ENCODE assay signal across 21 cellular contexts in genomic region chr4:141905751-141906150, GRCh38.
DNase-seq lines count a peak whose midpoint lies in the region; ATAC-seq and TF ChIP-seq lines count a peak whose summit lies in the region.
"Had no signal": no experiment of that assay in that cellular context is flagged by ENCODE, and none has a peak within 500 bp of the region (broad histone marks: within the 10 kb centered on the region; RNA-seq: fewer than 3 reads in every experiment).

No MANE protein-coding gene starts in this region.

- H3K27me3 Mint-ChIP-seq in activated naive CD4-positive, alpha-beta T cell treated with anti-CD3 and anti-CD28 coated beads, Interleukin-2, amount 10 ng/mL, durations not matched to agents 7 days and 5 days: no peaks in the 10 kb centered on the region
- H3K27me3 Mint-ChIP-seq: IgD-negative memory B cell had no signal

- H3K4me3 ChIP-seq in choroid plexus epithelial cell (ENCODE audit: low read depth, low read length) (no peak overlapping the region), heart left ventricle (no peak overlapping the region), vagina (no peak overlapping the region)
- H3K4me3 ChIP-seq: gastrocnemius medialis had no signal

- H3K27me3 ChIP-seq in heart left ventricle: no peaks in the 10 kb centered on the region
- no peaks in the 10 kb centered on the region for H3K27me3 ChIP-seq in vagina
- H3K27me3 ChIP-seq: BE2C, gastrocnemius medialis had no signal

- H3K36me3 Mint-ChIP-seq in activated naive CD4-positive, alpha-beta T cell treated with anti-CD3 and anti-CD28 coated beads, Interleukin-2, amount 10 ng/mL, durations not matched to agents 7 days and 5 days: no peaks in the 10 kb centered on the region
- H3K36me3 Mint-ChIP-seq: activated naive CD4-positive, alpha-beta T cell treated with anti-CD3 and anti-CD28 coated beads, Interleukin-2, amount 50 U/mL, for 72 hours; IgD-negative memory B cell; immature natural killer cell had no signal

- no peaks in the 10 kb centered on the region for H3K9me3 Mint-ChIP-seq in activated naive CD4-positive, alpha-beta T cell treated with anti-CD3 and anti-CD28 coated beads, Interleukin-2, amount 10 ng/mL, durations not matched to agents 7 days and 5 days
- H3K9me3 Mint-ChIP-seq: activated naive CD4-positive, alpha-beta T cell treated with anti-CD3 and anti-CD28 coated beads, Interleukin-2, amount 50 U/mL, for 72 hours; effector memory CD8-positive, alpha-beta T cell; IgD-negative memory B cell had no signal

- H3K4me1 Mint-ChIP-seq in activated naive CD4-positive, alpha-beta T cell treated with anti-CD3 and anti-CD28 coated beads, Interleukin-2, amount 10 ng/mL, durations not matched to agents 7 days and 5 days: no peaks in the 10 kb centered on the region
- H3K4me1 Mint-ChIP-seq: IgD-negative memory B cell, immature natural killer cell had no signal

- ATAC-seq in heart left ventricle (no peak), HG02970 (IDR thresholded peaks at IDR 0.05; ENCODE audit: low FRiP score, unreplicated experiment) (no peak)
- ATAC-seq: activated naive CD4-positive, alpha-beta T cell treated with anti-CD3 and anti-CD28 coated beads, Interleukin-2, amount 50 U/mL, for 72 hours; effector memory CD8-positive, alpha-beta T cell; gastrocnemius medialis; stimulated activated naive CD8-positive, alpha-beta T cell treated with anti-CD3 and anti-CD28 coated beads, Interleukin-15, Interleukin-2, amounts not matched to agents 100 U/mL and 50 U/mL, for 24 hours had no signal

- no peak overlapping the region for H3K27ac ChIP-seq in heart left ventricle
- H3K27ac ChIP-seq in vagina: no peak overlapping the region
- H3K27ac ChIP-seq: gastrocnemius medialis had no signal

- H3K36me3 ChIP-seq in heart left ventricle (no peaks in the 10 kb centered on the region), vagina (no peaks in the 10 kb centered on the region)
- H3K36me3 ChIP-seq: BE2C, gastrocnemius medialis had no signal

- no peak overlapping the region for H3K4me3 Mint-ChIP-seq in activated naive CD4-positive, alpha-beta T cell treated with anti-CD3 and anti-CD28 coated beads, Interleukin-2, amount 10 ng/mL, durations not matched to agents 7 days and 5 days
- H3K4me3 Mint-ChIP-seq: effector memory CD8-positive, alpha-beta T cell; IgD-negative memory B cell; immature natural killer cell had no signal

- no peak overlapping the region for H3K27ac Mint-ChIP-seq in activated naive CD4-positive, alpha-beta T cell treated with anti-CD3 and anti-CD28 coated beads, Interleukin-2, amount 10 ng/mL, durations not matched to agents 7 days and 5 days
- H3K27ac Mint-ChIP-seq: activated naive CD4-positive, alpha-beta T cell treated with anti-CD3 and anti-CD28 coated beads, Interleukin-2, amount 50 U/mL, for 72 hours; effector memory CD8-positive, alpha-beta T cell; IgD-negative memory B cell; immature natural killer cell had no signal

- DNase-seq in AG09319 (ENCODE audit: extremely low read depth, low read depth) (peak; percentile 36), LHCN-M2 (ENCODE audit: low read depth) (peak; percentile 72), choroid plexus epithelial cell (ENCODE audit: low read depth) (peak; percentile 58), myocyte (ENCODE audit: low read depth) (peak; percentile 9), heart left ventricle (no peak), vagina (ENCODE audit: extremely low spot score in 2 of 2) (no peak)
- no peak for DNase-seq in activated naive CD4-positive, alpha-beta T cell treated with anti-CD3 and anti-CD28 coated beads, Interleukin-2, amount 10 ng/mL, durations not matched to agents 7 days and 5 days
- DNase-seq: BE2C; caudate nucleus; effector memory CD8-positive, alpha-beta T cell; gastrocnemius medialis; immature natural killer cell; mammary epithelial cell; NCI-H1105; NCI-H748 treated with DMSO at 0.1 percent for 48 hours; RPMI8226; stimulated activated naive CD8-positive, alpha-beta T cell treated with anti-CD3 and anti-CD28 coated beads, Interleukin-15, Interleukin-2, amounts not matched to agents 100 U/mL and 50 U/mL, for 24 hours; SW 1271 had no signal

- H3K9me3 ChIP-seq in heart left ventricle (no peaks in the 10 kb centered on the region), vagina (no peaks in the 10 kb centered on the region)
- H3K9me3 ChIP-seq: BE2C, gastrocnemius medialis had no signal

- CTCF ChIA-PET in activated naive CD4-positive, alpha-beta T cell treated with anti-CD3 and anti-CD28 coated beads, Interleukin-2, amount 10 ng/mL, durations not matched to agents 7 days and 5 days (lab: Charles Lee): no interaction called here

- intact Hi-C loops in heart left ventricle (cut with DNase I) (no loop called here), vagina (cut with DNase I) (no loop called here)

- WGBS in heart left ventricle, 4 donors: 70 to 83% (median 81%) methylated on average over 3 of the region's 3 CpGs

- TF ChIP-seq CTCF in AG09319 (IDR thresholded peaks at IDR 0.05; ENCODE audit: low read depth, low read length) (no peak), choroid plexus epithelial cell (conservative IDR thresholded peaks at IDR 0.05; ENCODE audit: low read depth, low read length) (no peak), heart left ventricle (IDR thresholded peaks at IDR 0.05) (no peak), vagina (IDR thresholded peaks at IDR 0.05) (no peak)

- no peaks in the 10 kb centered on the region for H3K4me1 ChIP-seq in heart left ventricle
- no peaks in the 10 kb centered on the region for H3K4me1 ChIP-seq in vagina
- H3K4me1 ChIP-seq: BE2C, gastrocnemius medialis had no signal

- TF ChIP-seq POLR2A in heart left ventricle (IDR thresholded peaks at IDR 0.05): no peak
- no peak for TF ChIP-seq POLR2A in vagina (IDR thresholded peaks at IDR 0.05)

Comparison
In these comparisons a context has a peak if more than half of its experiments do, and no peak if none do; other contexts are left out.
1. DNase-seq: peak in AG09319 (single experiment), LHCN-M2 (single experiment), choroid plexus epithelial cell (single experiment) and myocyte (single experiment); none in heart left ventricle (0 of 5), vagina (0 of 2) and activated naive CD4-positive, alpha-beta T cell treated with anti-CD3 and anti-CD28 coated beads, Interleukin-2, amount 10 ng/mL, durations not matched to agents 7 days and 5 days (single experiment).